In the genomic region with DNA sequence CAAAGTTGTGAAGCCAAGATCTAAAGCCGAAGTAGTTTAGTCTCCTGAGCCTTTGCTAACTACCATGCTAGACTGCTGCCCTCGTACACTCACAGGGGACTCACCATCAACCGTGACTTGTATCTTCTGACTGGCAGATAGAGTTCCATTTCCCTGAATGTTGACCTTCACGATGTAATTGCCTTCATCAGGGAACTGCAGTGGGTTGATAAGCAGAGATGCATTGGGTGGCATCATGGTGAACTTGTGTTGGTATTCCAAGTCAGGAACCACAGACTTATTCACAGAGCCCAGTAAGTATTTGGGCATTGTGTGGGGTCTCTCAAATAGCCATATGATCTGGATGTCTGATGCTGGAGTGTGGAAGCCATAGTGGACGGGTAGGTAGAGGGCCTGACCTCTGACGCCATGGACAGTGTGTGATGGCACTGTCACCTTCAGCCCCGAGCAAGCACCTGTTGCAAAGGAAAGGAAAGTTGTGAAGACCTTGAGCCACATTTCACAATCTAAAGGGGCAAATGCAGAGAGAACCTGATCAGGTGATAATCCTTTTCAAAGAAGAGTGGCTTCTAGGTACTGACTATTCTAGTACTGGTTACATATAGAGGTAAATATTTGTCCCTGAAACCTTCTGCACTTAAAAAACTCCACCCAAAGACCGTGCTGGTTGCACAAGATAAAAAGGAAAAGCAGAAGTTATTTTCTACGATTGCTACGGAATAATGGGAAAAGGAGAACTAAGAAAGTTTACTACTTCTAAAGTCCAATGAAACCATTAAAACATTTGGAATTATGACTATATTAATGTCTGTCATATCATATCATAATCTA, we compare ENCODE assay signal across 1 cellular context.
TF ChIP-seq lines count a peak whose summit lies in the region.

No MANE protein-coding gene starts in this region.

TF ChIP-seq in K562, 482 proteins besides CTCF, POLR2A, EP300 and RAD21 (continued from another document and continues in another):
- TF ChIP-seq, protein P1, sequence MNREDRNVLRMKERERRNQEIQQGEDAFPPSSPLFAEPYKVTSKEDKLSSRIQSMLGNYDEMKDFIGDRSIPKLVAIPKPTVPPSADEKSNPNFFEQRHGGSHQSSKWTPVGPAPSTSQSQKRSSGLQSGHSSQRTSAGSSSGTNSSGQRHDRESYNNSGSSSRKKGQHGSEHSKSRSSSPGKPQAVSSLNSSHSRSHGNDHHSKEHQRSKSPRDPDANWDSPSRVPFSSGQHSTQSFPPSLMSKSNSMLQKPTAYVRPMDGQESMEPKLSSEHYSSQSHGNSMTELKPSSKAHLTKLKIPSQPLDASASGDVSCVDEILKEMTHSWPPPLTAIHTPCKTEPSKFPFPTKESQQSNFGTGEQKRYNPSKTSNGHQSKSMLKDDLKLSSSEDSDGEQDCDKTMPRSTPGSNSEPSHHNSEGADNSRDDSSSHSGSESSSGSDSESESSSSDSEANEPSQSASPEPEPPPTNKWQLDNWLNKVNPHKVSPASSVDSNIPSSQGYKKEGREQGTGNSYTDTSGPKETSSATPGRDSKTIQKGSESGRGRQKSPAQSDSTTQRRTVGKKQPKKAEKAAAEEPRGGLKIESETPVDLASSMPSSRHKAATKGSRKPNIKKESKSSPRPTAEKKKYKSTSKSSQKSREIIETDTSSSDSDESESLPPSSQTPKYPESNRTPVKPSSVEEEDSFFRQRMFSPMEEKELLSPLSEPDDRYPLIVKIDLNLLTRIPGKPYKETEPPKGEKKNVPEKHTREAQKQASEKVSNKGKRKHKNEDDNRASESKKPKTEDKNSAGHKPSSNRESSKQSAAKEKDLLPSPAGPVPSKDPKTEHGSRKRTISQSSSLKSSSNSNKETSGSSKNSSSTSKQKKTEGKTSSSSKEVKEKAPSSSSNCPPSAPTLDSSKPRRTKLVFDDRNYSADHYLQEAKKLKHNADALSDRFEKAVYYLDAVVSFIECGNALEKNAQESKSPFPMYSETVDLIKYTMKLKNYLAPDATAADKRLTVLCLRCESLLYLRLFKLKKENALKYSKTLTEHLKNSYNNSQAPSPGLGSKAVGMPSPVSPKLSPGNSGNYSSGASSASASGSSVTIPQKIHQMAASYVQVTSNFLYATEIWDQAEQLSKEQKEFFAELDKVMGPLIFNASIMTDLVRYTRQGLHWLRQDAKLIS (CRISPR knock-in tag; IDR thresholded peaks at IDR 0.05), result 0 out of 2 replicates have a peak, but pooled peaks have one; percentile 39
- TF ChIP-seq ZNF146 (CRISPR knock-in tag; IDR thresholded peaks at IDR 0.05; ENCODE audit: unreplicated experiment) (no peak), ZFX (CRISPR knock-in tag; IDR thresholded peaks at IDR 0.05) (0 out of 2 replicates have a peak, but pooled peaks have one; percentile 39), TCF3 (CRISPR knock-in tag; IDR thresholded peaks at IDR 0.05) (peak; percentile 78), FOXA3 (CRISPR knock-in tag; conservative IDR thresholded peaks at IDR 0.05 in 1 of 2, IDR thresholded peaks at IDR 0.05 in 1 of 2) (0 out of 4 replicates have a peak, but pooled peaks of 1 of the 2 experiments have one; percentile 4), FOXK2 (conservative IDR thresholded peaks at IDR 0.05 in 1 of 2, IDR thresholded peaks at IDR 0.05 in 1 of 2; ENCODE audit: low read depth in 2 of 2) (0 out of 4 replicates have a peak, but pooled peaks of 1 of the 2 experiments have one; percentile 22), MCM2 (IDR thresholded peaks at IDR 0.05; ENCODE audit: low read depth) (no peak), ZNF133 (CRISPR knock-in tag; IDR thresholded peaks at IDR 0.05) (no peak), ZNF699 (CRISPR knock-in tag; IDR thresholded peaks at IDR 0.05; ENCODE audit: insufficient replicate concordance) (no peak), EWSR1 (IDR thresholded peaks at IDR 0.05; ENCODE audit: borderline replicate concordance, low read depth, partially characterized antibody) (no peak), NR3C1 (CRISPR knock-in tag; IDR thresholded peaks at IDR 0.05) (no peak), ARHGAP35 (IDR thresholded peaks at IDR 0.05; ENCODE audit: partially characterized antibody) (no peak), HDAC8 (tag; IDR thresholded peaks at IDR 0.05) (no peak), COPS2 (conservative IDR thresholded peaks at IDR 0.05) (no peak), PYGO2 (tag; IDR thresholded peaks at IDR 0.05) (no peak), RBM25 (IDR thresholded peaks at IDR 0.05; ENCODE audit: low read depth, low read length, severe bottlenecking) (no peak), ZKSCAN1 (IDR thresholded peaks at IDR 0.05; ENCODE audit: low read depth, low read length) (no peak), SRF (CRISPR knock-in tag; IDR thresholded peaks at IDR 0.05) (no peak), ELF2 (CRISPR knock-in tag; IDR thresholded peaks at IDR 0.05) (no peak), CREM (IDR thresholded peaks at IDR 0.05; ENCODE audit: low read depth) (no peak), SMARCA5 (IDR thresholded peaks at IDR 0.05) (peak; percentile 11; the same call in 1 of the 2 replicates), PHB2 (IDR thresholded peaks at IDR 0.05; ENCODE audit: low read depth) (no peak; the same call in 1 of the 2 replicates), ZNF644 (tag; IDR thresholded peaks at IDR 0.05; ENCODE audit: low read depth) (no peak), CBX3 (IDR thresholded peaks at IDR 0.05; ENCODE audit: borderline replicate concordance in 1 of 2, low read length in 2 of 2) (no peak), C11orf30 (IDR thresholded peaks at IDR 0.05; ENCODE audit: low read depth) (no peak), HMG20B (CRISPR knock-in tag; IDR thresholded peaks at IDR 0.05) (no peak)
- TF ChIP-seq, protein P2, sequence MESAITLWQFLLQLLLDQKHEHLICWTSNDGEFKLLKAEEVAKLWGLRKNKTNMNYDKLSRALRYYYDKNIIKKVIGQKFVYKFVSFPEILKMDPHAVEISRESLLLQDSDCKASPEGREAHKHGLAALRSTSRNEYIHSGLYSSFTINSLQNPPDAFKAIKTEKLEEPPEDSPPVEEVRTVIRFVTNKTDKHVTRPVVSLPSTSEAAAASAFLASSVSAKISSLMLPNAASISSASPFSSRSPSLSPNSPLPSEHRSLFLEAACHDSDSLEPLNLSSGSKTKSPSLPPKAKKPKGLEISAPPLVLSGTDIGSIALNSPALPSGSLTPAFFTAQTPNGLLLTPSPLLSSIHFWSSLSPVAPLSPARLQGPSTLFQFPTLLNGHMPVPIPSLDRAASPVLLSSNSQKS (CRISPR knock-in tag; IDR thresholded peaks at IDR 0.05), result no peak
- TF ChIP-seq, protein P3, sequence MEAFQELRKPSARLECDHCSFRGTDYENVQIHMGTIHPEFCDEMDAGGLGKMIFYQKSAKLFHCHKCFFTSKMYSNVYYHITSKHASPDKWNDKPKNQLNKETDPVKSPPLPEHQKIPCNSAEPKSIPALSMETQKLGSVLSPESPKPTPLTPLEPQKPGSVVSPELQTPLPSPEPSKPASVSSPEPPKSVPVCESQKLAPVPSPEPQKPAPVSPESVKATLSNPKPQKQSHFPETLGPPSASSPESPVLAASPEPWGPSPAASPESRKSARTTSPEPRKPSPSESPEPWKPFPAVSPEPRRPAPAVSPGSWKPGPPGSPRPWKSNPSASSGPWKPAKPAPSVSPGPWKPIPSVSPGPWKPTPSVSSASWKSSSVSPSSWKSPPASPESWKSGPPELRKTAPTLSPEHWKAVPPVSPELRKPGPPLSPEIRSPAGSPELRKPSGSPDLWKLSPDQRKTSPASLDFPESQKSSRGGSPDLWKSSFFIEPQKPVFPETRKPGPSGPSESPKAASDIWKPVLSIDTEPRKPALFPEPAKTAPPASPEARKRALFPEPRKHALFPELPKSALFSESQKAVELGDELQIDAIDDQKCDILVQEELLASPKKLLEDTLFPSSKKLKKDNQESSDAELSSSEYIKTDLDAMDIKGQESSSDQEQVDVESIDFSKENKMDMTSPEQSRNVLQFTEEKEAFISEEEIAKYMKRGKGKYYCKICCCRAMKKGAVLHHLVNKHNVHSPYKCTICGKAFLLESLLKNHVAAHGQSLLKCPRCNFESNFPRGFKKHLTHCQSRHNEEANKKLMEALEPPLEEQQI (IDR thresholded peaks at IDR 0.05), result no peak
- TF ChIP-seq, protein P4, sequence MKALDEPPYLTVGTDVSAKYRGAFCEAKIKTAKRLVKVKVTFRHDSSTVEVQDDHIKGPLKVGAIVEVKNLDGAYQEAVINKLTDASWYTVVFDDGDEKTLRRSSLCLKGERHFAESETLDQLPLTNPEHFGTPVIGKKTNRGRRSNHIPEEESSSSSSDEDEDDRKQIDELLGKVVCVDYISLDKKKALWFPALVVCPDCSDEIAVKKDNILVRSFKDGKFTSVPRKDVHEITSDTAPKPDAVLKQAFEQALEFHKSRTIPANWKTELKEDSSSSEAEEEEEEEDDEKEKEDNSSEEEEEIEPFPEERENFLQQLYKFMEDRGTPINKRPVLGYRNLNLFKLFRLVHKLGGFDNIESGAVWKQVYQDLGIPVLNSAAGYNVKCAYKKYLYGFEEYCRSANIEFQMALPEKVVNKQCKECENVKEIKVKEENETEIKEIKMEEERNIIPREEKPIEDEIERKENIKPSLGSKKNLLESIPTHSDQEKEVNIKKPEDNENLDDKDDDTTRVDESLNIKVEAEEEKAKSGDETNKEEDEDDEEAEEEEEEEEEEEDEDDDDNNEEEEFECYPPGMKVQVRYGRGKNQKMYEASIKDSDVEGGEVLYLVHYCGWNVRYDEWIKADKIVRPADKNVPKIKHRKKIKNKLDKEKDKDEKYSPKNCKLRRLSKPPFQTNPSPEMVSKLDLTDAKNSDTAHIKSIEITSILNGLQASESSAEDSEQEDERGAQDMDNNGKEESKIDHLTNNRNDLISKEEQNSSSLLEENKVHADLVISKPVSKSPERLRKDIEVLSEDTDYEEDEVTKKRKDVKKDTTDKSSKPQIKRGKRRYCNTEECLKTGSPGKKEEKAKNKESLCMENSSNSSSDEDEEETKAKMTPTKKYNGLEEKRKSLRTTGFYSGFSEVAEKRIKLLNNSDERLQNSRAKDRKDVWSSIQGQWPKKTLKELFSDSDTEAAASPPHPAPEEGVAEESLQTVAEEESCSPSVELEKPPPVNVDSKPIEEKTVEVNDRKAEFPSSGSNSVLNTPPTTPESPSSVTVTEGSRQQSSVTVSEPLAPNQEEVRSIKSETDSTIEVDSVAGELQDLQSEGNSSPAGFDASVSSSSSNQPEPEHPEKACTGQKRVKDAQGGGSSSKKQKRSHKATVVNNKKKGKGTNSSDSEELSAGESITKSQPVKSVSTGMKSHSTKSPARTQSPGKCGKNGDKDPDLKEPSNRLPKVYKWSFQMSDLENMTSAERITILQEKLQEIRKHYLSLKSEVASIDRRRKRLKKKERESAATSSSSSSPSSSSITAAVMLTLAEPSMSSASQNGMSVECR (CRISPR knock-in tag; IDR thresholded peaks at IDR 0.05), result no peak
- TF ChIP-seq, protein P5, sequence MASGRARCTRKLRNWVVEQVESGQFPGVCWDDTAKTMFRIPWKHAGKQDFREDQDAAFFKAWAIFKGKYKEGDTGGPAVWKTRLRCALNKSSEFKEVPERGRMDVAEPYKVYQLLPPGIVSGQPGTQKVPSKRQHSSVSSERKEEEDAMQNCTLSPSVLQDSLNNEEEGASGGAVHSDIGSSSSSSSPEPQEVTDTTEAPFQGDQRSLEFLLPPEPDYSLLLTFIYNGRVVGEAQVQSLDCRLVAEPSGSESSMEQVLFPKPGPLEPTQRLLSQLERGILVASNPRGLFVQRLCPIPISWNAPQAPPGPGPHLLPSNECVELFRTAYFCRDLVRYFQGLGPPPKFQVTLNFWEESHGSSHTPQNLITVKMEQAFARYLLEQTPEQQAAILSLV (tag; IDR thresholded peaks at IDR 0.05), result no peak
- TF ChIP-seq, protein P6, sequence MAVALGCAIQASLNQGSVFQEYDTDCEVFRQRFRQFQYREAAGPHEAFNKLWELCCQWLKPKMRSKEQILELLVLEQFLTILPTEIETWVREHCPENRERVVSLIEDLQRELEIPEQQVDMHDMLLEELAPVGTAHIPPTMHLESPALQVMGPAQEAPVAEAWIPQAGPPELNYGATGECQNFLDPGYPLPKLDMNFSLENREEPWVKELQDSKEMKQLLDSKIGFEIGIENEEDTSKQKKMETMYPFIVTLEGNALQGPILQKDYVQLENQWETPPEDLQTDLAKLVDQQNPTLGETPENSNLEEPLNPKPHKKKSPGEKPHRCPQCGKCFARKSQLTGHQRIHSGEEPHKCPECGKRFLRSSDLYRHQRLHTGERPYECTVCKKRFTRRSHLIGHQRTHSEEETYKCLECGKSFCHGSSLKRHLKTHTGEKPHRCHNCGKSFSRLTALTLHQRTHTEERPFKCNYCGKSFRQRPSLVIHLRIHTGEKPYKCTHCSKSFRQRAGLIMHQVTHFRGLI (CRISPR knock-in tag; IDR thresholded peaks at IDR 0.05), result no peak
- TF ChIP-seq, protein P7, sequence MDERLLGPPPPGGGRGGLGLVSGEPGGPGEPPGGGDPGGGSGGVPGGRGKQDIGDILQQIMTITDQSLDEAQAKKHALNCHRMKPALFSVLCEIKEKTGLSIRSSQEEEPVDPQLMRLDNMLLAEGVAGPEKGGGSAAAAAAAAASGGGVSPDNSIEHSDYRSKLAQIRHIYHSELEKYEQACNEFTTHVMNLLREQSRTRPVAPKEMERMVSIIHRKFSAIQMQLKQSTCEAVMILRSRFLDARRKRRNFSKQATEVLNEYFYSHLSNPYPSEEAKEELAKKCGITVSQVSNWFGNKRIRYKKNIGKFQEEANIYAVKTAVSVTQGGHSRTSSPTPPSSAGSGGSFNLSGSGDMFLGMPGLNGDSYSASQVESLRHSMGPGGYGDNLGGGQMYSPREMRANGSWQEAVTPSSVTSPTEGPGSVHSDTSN (CRISPR knock-in tag; IDR thresholded peaks at IDR 0.05; ENCODE audit: low read depth), result no peak
- TF ChIP-seq, protein P7 (tag; conservative IDR thresholded peaks at IDR 0.05; ENCODE audit: low read depth), result no peak
- TF ChIP-seq, protein P8, sequence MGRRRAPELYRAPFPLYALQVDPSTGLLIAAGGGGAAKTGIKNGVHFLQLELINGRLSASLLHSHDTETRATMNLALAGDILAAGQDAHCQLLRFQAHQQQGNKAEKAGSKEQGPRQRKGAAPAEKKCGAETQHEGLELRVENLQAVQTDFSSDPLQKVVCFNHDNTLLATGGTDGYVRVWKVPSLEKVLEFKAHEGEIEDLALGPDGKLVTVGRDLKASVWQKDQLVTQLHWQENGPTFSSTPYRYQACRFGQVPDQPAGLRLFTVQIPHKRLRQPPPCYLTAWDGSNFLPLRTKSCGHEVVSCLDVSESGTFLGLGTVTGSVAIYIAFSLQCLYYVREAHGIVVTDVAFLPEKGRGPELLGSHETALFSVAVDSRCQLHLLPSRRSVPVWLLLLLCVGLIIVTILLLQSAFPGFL (CRISPR knock-in tag; IDR thresholded peaks at IDR 0.05), result no peak
- TF ChIP-seq, protein P9, sequence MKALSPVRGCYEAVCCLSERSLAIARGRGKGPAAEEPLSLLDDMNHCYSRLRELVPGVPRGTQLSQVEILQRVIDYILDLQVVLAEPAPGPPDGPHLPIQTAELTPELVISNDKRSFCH (CRISPR knock-in tag; IDR thresholded peaks at IDR 0.05), result no peak
- TF ChIP-seq, protein P9 (tag; IDR thresholded peaks at IDR 0.05), result no peak
- TF ChIP-seq, protein P10, sequence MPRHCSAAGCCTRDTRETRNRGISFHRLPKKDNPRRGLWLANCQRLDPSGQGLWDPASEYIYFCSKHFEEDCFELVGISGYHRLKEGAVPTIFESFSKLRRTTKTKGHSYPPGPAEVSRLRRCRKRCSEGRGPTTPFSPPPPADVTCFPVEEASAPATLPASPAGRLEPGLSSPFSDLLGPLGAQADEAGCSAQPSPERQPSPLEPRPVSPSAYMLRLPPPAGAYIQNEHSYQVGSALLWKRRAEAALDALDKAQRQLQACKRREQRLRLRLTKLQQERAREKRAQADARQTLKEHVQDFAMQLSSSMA (CRISPR knock-in tag; IDR thresholded peaks at IDR 0.05), result no peak
